ENCODE assay signal across 11 cellular contexts in the genomic region with DNA sequence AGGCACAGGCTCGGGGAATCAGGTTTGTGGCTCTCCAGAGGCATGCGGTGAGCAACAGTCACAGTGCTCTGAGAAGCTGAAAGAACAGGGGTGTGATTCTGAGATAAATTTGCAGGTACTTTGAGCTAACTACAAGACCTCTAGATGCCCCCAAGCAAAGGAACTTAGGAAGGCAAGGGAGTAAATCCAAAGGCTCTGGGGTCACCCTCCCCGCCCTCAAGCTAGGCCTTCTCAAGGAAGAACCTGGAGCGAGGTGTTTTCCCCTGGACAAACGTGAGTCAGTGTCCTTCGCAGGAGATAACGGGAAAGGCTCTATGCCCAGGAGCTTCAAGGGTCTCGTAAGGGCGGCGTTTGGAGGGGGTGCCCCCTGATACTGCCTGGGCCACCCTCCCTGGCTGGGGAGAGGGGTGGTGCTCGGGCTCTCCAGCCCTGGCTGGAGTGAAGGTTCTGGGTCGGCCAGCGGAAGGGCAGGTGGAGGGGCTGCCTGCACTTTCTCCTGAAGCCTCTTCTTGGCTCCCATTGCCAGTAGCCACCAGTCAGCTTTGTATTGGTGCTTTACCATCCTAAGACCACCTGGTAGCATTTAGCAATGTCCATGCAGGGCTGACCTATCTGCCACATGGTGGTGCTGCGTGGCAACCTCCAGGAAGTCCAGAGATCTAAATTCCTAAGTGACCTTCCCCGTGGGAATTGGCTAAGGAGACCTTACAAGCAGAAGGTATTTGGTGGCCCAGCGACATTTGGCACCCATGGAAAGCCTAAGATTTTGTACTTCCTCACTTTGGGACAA. TPM values are rescaled to one million over a fixed set of nuclear protein-coding genes. Genes with fewer than 3 reads are reported as not detected.
DNase-seq lines count a peak whose midpoint lies in the region; TF ChIP-seq lines count a peak whose summit lies in the region.
"Had no signal": no experiment of that assay in that cellular context is flagged by ENCODE, and none has a peak within 500 bp of the region (broad histone marks: within the 10 kb centered on the region; RNA-seq: fewer than 3 reads in every experiment).

No MANE protein-coding gene starts in this region.

- no peaks in the 10 kb centered on the region for H3K36me3 Mint-ChIP-seq in activated naive CD4-positive, alpha-beta T cell treated with anti-CD3 and anti-CD28 coated beads for 36 hours (ENCODE audit: low read depth)

- TF ChIP-seq CTCF in BJ (IDR thresholded peaks at IDR 0.05; ENCODE audit: insufficient read depth, low read depth, low read length) (peak; percentile 29; the same call in 1 of the 2 replicates), astrocyte of the cerebellum (IDR thresholded peaks at IDR 0.05; ENCODE audit: low read depth, low read length, missing control alignments) (peak; percentile 47)

- no peak overlapping the region for H3K27ac Mint-ChIP-seq in activated naive CD4-positive, alpha-beta T cell treated with anti-CD3 and anti-CD28 coated beads for 36 hours

- in situ Hi-C loops in astrocyte of the cerebellum (cut with HindIII; ENCODE audit: low sequenced_read_pairs), result no loop called here

- DNase-seq in BJ (ENCODE audit: low read depth) (no peak), HT-29 (ENCODE audit: low spot score) (peak; percentile 31), astrocyte of the cerebellum (ENCODE audit: low read depth) (peak; percentile 20), left kidney (ENCODE audit: low read depth, low spot score) (peak; percentile 41), occipital lobe (lab: John Stamatoyannopoulos, UW) (no peak), NCI-H2029 treated with DMSO at 0.1 percent for 48 hours (lab: John Stamatoyannopoulos, UW) (no peak)
- no peak for DNase-seq in activated naive CD4-positive, alpha-beta T cell treated with anti-CD3 and anti-CD28 coated beads for 36 hours
- no peak for DNase-seq in stimulated activated naive CD4-positive, alpha-beta T cell (lab: John Stamatoyannopoulos, UW)
- DNase-seq: activated CD4-positive, alpha-beta T cell treated with anti-CD3 and anti-CD28 coated beads, Interleukin-2, amount 50 U/mL, for 48 hours; NCI-H2171; stimulated activated CD8-positive, alpha-beta memory T cell treated with anti-CD3 and anti-CD28 coated beads, Interleukin-4, amount 100 ng/mL, for 48 hours had no signal

- H3K9me3 Mint-ChIP-seq in activated naive CD4-positive, alpha-beta T cell treated with anti-CD3 and anti-CD28 coated beads for 36 hours, result no peaks in the 10 kb centered on the region

- no peaks in the 10 kb centered on the region for H3K27me3 Mint-ChIP-seq in activated naive CD4-positive, alpha-beta T cell treated with anti-CD3 and anti-CD28 coated beads for 36 hours (ENCODE audit: low read depth)

- intact Hi-C loops in activated naive CD4-positive, alpha-beta T cell treated with anti-CD3 and anti-CD28 coated beads for 36 hours (cut with micrococcal nuclease), result no loop called here

- no peaks in the 10 kb centered on the region for H3K4me1 Mint-ChIP-seq in activated naive CD4-positive, alpha-beta T cell treated with anti-CD3 and anti-CD28 coated beads for 36 hours (ENCODE audit: low read depth)

- H3K4me3 Mint-ChIP-seq in activated naive CD4-positive, alpha-beta T cell treated with anti-CD3 and anti-CD28 coated beads for 36 hours, result no peak overlapping the region

- no peaks in the 10 kb centered on the region for H3K27me3 ChIP-seq in BJ (ENCODE audit: control insufficient read depth, insufficient read depth, low read length)

- POLR2A ChIA-PET in BJ (lab: Charles Lee), result no interaction called here

- H3K4me3 ChIP-seq in BJ (ENCODE audit: low read depth, low read length), result no peak overlapping the region
- no peak overlapping the region for H3K4me3 ChIP-seq in astrocyte of the cerebellum (ENCODE audit: low read depth, low read length)

- H3K36me3 ChIP-seq in BJ (ENCODE audit: control insufficient read depth, insufficient read depth, low read length), result peaks cover 6% of the 10 kb centered on the region

- CTCF ChIA-PET in BJ (lab: Yijun Ruan, JAX), result interaction anchor here (0.8 to 3.6 kb wide), 3 partner anchors 9 to 229 kb away, joined by 3 to 15 read pairs (median 4); no protein-coding TSS in a partner anchor
- CTCF ChIA-PET in activated naive CD4-positive, alpha-beta T cell treated with anti-CD3 and anti-CD28 coated beads for 36 hours (lab: Charles Lee), result interaction anchor here (1.1 to 3.0 kb wide), 2 partner anchors 10 to 13 kb away, joined by 3 to 20 read pairs; no protein-coding TSS in a partner anchor

RNA-seq across cellular contexts. Expression of a gene that starts 44.0 kb away (rescaled TPM):
- polyA plus RNA-seq in BJ (2011; rRNA removed), result 14.7 and 20.4 TPM in 2 replicates
- 33.5 and 34.2 TPM in 2 replicates for polyA minus RNA-seq in BJ (2011; rRNA and poly(A)+ RNA removed)
- 0.29 TPM in 1 of 2 replicates, not detected in the other for total RNA-seq in HT-29 (2014; rRNA removed; shearing (Covaris generic))
- 93.4 TPM for total RNA-seq in occipital lobe
- total RNA-seq in activated naive CD4-positive, alpha-beta T cell treated with anti-CD3 and anti-CD28 coated beads for 36 hours, result under 1 TPM; 0.12 to 0.29 TPM

Comparison
In these comparisons a context has a peak if more than half of its experiments do, and no peak if none do; other contexts are left out.
1. DNase-seq: peak in HT-29 (single experiment), astrocyte of the cerebellum (single experiment) and left kidney (single experiment); none in BJ (single experiment), occipital lobe (single experiment), activated naive CD4-positive, alpha-beta T cell treated with anti-CD3 and anti-CD28 coated beads for 36 hours (single experiment), stimulated activated naive CD4-positive, alpha-beta T cell (0 of 6) and NCI-H2029 treated with DMSO at 0.1 percent for 48 hours (single experiment).
2. RNA of a gene that starts 44.0 kb away (total RNA-seq): 93.4 TPM in occipital lobe (single experiment); 0.12 to 0.29 TPM in activated naive CD4-positive, alpha-beta T cell treated with anti-CD3 and anti-CD28 coated beads for 36 hours and 0.29 TPM in HT-29; every median in the first group is over 10 times any median in the second.